ENCODE assay signal across 3 cellular contexts in genomic region chrX:47098746-47099145, GRCh38.
A peak's percentile ranks its signal among the peaks of the same experiment; 100 is the strongest.
TF ChIP-seq lines count a peak whose summit lies in the region.

No MANE protein-coding gene starts in this region.

TF ChIP-seq in A549, 52 proteins besides CTCF, POLR2A, EP300 and RAD21:
- TF ChIP-seq ESRRA (IDR thresholded peaks at IDR 0.05; ENCODE audit: borderline replicate concordance, low read length) (no peak), RARB (CRISPR knock-in tag; IDR thresholded peaks at IDR 0.05) (no peak), HOXA7 (CRISPR knock-in tag; IDR thresholded peaks at IDR 0.05) (no peak), CHD4 (IDR thresholded peaks at IDR 0.05; ENCODE audit: borderline replicate concordance) (no peak)
- TF ChIP-seq, protein P1, sequence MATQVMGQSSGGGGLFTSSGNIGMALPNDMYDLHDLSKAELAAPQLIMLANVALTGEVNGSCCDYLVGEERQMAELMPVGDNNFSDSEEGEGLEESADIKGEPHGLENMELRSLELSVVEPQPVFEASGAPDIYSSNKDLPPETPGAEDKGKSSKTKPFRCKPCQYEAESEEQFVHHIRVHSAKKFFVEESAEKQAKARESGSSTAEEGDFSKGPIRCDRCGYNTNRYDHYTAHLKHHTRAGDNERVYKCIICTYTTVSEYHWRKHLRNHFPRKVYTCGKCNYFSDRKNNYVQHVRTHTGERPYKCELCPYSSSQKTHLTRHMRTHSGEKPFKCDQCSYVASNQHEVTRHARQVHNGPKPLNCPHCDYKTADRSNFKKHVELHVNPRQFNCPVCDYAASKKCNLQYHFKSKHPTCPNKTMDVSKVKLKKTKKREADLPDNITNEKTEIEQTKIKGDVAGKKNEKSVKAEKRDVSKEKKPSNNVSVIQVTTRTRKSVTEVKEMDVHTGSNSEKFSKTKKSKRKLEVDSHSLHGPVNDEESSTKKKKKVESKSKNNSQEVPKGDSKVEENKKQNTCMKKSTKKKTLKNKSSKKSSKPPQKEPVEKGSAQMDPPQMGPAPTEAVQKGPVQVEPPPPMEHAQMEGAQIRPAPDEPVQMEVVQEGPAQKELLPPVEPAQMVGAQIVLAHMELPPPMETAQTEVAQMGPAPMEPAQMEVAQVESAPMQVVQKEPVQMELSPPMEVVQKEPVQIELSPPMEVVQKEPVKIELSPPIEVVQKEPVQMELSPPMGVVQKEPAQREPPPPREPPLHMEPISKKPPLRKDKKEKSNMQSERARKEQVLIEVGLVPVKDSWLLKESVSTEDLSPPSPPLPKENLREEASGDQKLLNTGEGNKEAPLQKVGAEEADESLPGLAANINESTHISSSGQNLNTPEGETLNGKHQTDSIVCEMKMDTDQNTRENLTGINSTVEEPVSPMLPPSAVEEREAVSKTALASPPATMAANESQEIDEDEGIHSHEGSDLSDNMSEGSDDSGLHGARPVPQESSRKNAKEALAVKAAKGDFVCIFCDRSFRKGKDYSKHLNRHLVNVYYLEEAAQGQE (IDR thresholded peaks at IDR 0.05) = peak; percentile 52

TF ChIP-seq in HEK293, 187 proteins besides CTCF, POLR2A, EP300 and RAD21 (continues in another document):
- TF ChIP-seq TRIM28 (IDR thresholded peaks at IDR 0.05; ENCODE audit: borderline replicate concordance, low read length) (no peak), PRDM2 (tag by site-specific recombination; IDR thresholded peaks at IDR 0.05; ENCODE audit: borderline replicate concordance) (no peak), ZNF404 (tag by site-specific recombination; IDR thresholded peaks at IDR 0.05) (no peak), ZNF26 (tag by site-specific recombination; IDR thresholded peaks at IDR 0.05) (no peak), ZBTB26 (tag by site-specific recombination; optimal IDR thresholded peaks at IDR 0.05) (no peak)
- TF ChIP-seq, protein P2, sequence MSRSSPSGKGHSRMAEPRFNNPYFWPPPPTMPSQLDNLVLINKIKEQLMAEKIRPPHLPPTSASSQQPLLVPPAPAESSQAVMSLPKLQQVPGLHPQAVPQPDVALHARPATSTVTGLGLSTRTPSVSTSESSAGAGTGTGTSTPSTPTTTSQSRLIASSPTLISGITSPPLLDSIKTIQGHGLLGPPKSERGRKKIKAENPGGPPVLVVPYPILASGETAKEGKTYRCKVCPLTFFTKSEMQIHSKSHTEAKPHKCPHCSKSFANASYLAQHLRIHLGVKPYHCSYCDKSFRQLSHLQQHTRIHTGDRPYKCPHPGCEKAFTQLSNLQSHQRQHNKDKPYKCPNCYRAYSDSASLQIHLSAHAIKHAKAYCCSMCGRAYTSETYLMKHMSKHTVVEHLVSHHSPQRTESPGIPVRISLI (tag by site-specific recombination; IDR thresholded peaks at IDR 0.05) = no peak

TF ChIP-seq in GM12878, 131 proteins besides CTCF, POLR2A, EP300 and RAD21:
- TF ChIP-seq NBN (IDR thresholded peaks at IDR 0.05) (no peak), SUZ12 (IDR thresholded peaks at IDR 0.05; ENCODE audit: unreplicated experiment) (no peak), IRF3 (IDR thresholded peaks at IDR 0.05) (no peak)
- TF ChIP-seq, protein P1 (IDR thresholded peaks at IDR 0.05; ENCODE audit: low read depth, low read length) = peak; percentile 64; the same call in 1 of the 2 replicates
